In genomic region chrX:110743679-110744340, GRCh38 we compare ENCODE assay signal across 17 cellular contexts. TPM values are rescaled to one million over a fixed set of nuclear protein-coding genes. Genes with fewer than 3 reads are reported as not detected.
A peak's percentile ranks its signal among the peaks of the same experiment; 100 is the strongest.
DNase-seq lines count a peak whose midpoint lies in the region; ATAC-seq and TF ChIP-seq lines count a peak whose summit lies in the region.
"Had no signal": no experiment of that assay in that cellular context is flagged by ENCODE, and none has a peak within 500 bp of the region (broad histone marks: within the 10 kb centered on the region; RNA-seq: fewer than 3 reads in every experiment).

No MANE protein-coding gene starts in this region.

- H3K9me3 ChIP-seq in esophagus squamous epithelium (no peaks in the 10 kb centered on the region), left ventricle myocardium inferior (replicated peaks) (no peaks in the 10 kb centered on the region)
- H3K9me3 ChIP-seq: right lobe of liver, thyroid gland had no signal

- H3K36me3 ChIP-seq in esophagus squamous epithelium (no peaks in the 10 kb centered on the region), left ventricle myocardium inferior (no peaks in the 10 kb centered on the region)
- H3K36me3 ChIP-seq: right lobe of liver, thyroid gland had no signal

- H3K4me3 ChIP-seq in esophagus squamous epithelium (no peak overlapping the region), left ventricle myocardium inferior (no peak overlapping the region)
- H3K4me3 ChIP-seq: right lobe of liver, thyroid gland had no signal

- ATAC-seq in GM19452 (IDR thresholded peaks at IDR 0.05; ENCODE audit: unreplicated experiment) = peak; percentile 72
- ATAC-seq in HG03342 (IDR thresholded peaks at IDR 0.05; ENCODE audit: unreplicated experiment) = peak; percentile 53
- ATAC-seq: activated CD8-positive, alpha-beta memory T cell treated with anti-CD3 and anti-CD28 coated beads, Interleukin-2, amount 10 ng/mL, durations not matched to agents 7 days and 5 days; effector memory CD8-positive, alpha-beta T cell; right lobe of liver had no signal

- intact Hi-C loops in esophagus squamous epithelium (cut with DNase I) = no loop called here
- intact Hi-C loops in left ventricle myocardium inferior (cut with micrococcal nuclease) = no loop called here

- H3K27ac ChIP-seq in esophagus squamous epithelium (peak overlapping the region in 3 of 4 donors; percentile 18 to 63 (median 61)), left ventricle myocardium inferior (replicated peaks) (no peak overlapping the region)
- H3K27ac ChIP-seq: right lobe of liver, thyroid gland had no signal

- in situ Hi-C loops in KBM-7 (cut with MboI; ENCODE audit: low pct_unique_long_range_greater_than_20kb, low sequenced_read_pairs) = no loop called here

- H3K4me1 ChIP-seq in esophagus squamous epithelium = peaks cover 0 to 4% (median 0%) of the 10 kb centered on the region in 3 donors
- H3K4me1 ChIP-seq in left ventricle myocardium inferior = no peaks in the 10 kb centered on the region
- H3K4me1 ChIP-seq: right lobe of liver, thyroid gland had no signal

- DNase-seq in EH (ENCODE audit: low read depth) = peak; percentile 64
- no peak for DNase-seq in esophagus squamous epithelium (lab: John Stamatoyannopoulos, UW)
- DNase-seq in D341Med (ENCODE audit: low spot score) = no peak
- no peak for DNase-seq in KBM-7
- DNase-seq in DMS114 treated with DMSO at 0.1 percent for 48 hours (lab: John Stamatoyannopoulos, UW; ENCODE audit: unreplicated experiment) = no peak
- no peak for DNase-seq in left ventricle myocardium inferior
- DNase-seq: ACHN; activated CD8-positive, alpha-beta memory T cell treated with anti-CD3 and anti-CD28 coated beads, Interleukin-2, amount 10 ng/mL, durations not matched to agents 7 days and 5 days; anterior cingulate cortex; effector memory CD8-positive, alpha-beta T cell; right lobe of liver; RPMI8226; thyroid gland had no signal

- H3K27me3 ChIP-seq in esophagus squamous epithelium = no peaks in the 10 kb centered on the region
- H3K27me3 ChIP-seq in left ventricle myocardium inferior (ENCODE audit: low read depth) = no peaks in the 10 kb centered on the region
- H3K27me3 ChIP-seq: right lobe of liver, thyroid gland had no signal

- 33 to 48% methylated on average over 4 to 5 of the region's 5 CpGs for WGBS in esophagus squamous epithelium, 2 donors

- TF ChIP-seq POLR2A in esophagus squamous epithelium (IDR thresholded peaks at IDR 0.05) = no peak

- TF ChIP-seq CTCF in esophagus squamous epithelium (IDR thresholded peaks at IDR 0.05) (no peak), left ventricle myocardium inferior (IDR thresholded peaks at IDR 0.05; ENCODE audit: borderline replicate concordance) (no peak)

RNA-seq across cellular contexts. Expression of gene CHRDL1, which starts 51.8 kb away (rescaled TPM):
- total RNA-seq in esophagus squamous epithelium (10 to 100 TPM in 3 of 4 donors, 1 to 10 TPM in 1; 1.7 to 64.3 (median 14.9) TPM), left ventricle myocardium inferior (3.7 TPM)
- total RNA-seq: activated CD8-positive, alpha-beta memory T cell treated with anti-CD3 and anti-CD28 coated beads, Interleukin-2, amount 10 ng/mL, durations not matched to agents 7 days and 5 days; LHCN-M2; myocyte had no signal
